In the genomic region with DNA sequence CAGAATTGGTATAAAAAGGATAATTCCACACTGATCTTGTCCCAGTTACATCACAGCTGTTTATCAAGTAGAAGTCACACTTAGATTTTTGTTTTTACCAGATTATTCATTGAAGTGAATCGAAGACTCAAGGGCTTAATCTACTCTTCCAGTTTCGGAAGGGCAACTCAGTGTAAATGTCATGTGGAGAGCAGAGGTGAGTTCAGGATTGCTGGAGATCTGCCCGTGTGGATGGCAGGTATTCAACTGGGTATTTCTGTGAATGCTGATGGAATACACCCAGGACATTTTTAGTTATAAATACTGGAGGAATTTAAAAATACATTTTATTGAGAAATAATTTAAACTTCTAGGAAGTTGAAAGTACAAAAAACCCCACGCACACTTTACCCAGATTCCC, we compare ENCODE assay signal across 21 cellular contexts.
"Had no signal": no experiment of that assay in that cellular context is flagged by ENCODE, and none has a peak within 500 bp of the region (broad histone marks: within the 10 kb centered on the region; RNA-seq: fewer than 3 reads in every experiment).

No MANE protein-coding gene starts in this region.

- ATAC-seq: heart left ventricle; left colon; natural killer cell treated with Interleukin-12 subunit alpha and Interleukin-12 subunit beta and Interleukin-15 and Interleukin-18, amount 100 ng/mL, for 72 hours; sciatic nerve had no signal

- H3K9me3 Mint-ChIP-seq: natural killer cell treated with Interleukin-12 subunit alpha and Interleukin-12 subunit beta and Interleukin-15 and Interleukin-18, amount 100 ng/mL, for 72 hours; neural progenitor cell had no signal

- H3K27me3 Mint-ChIP-seq: natural killer cell treated with Interleukin-12 subunit alpha and Interleukin-12 subunit beta and Interleukin-15 and Interleukin-18, amount 100 ng/mL, for 72 hours had no signal

- H3K27ac Mint-ChIP-seq: natural killer cell treated with Interleukin-12 subunit alpha and Interleukin-12 subunit beta and Interleukin-15 and Interleukin-18, amount 100 ng/mL, for 72 hours; neural progenitor cell had no signal

- H3K4me1 ChIP-seq: parathyroid adenoma, prostate gland, spleen, transverse colon had no signal

- H3K4me3 ChIP-seq: dorsolateral prefrontal cortex, heart left ventricle, neural progenitor cell, prostate gland, spleen, stomach, thoracic aorta, transverse colon had no signal

- H3K36me3 ChIP-seq: neural progenitor cell, prostate gland had no signal

- H3K4me3 Mint-ChIP-seq: natural killer cell treated with Interleukin-12 subunit alpha and Interleukin-12 subunit beta and Interleukin-15 and Interleukin-18, amount 100 ng/mL, for 72 hours; neural progenitor cell had no signal

- H3K9me3 ChIP-seq: heart left ventricle, prostate gland, spleen, stomach, thoracic aorta, transverse colon had no signal

- H3K27me3 ChIP-seq: dorsolateral prefrontal cortex, heart left ventricle, neural progenitor cell, spleen, stomach, transverse colon had no signal

- DNase-seq: cortex of kidney; dorsolateral prefrontal cortex; effector CD8-positive, alpha-beta T cell; foreskin melanocyte; heart left ventricle; hippocampal formation; left colon; occipital lobe; spleen; stimulated activated CD4-positive, alpha-beta T cell treated with anti-CD3 and anti-CD28 coated beads, Interleukin-2, amount 100 ng/mL, for 24 hours; stimulated activated CD4-positive, alpha-beta T cell treated with anti-CD3 and anti-CD28 coated beads, Interleukin-4, amount 100 ng/mL, for 4 hours; stimulated activated naive CD4-positive, alpha-beta T cell; stomach; substantia nigra; transverse colon had no signal

- H3K27ac ChIP-seq: heart left ventricle, neural progenitor cell, parathyroid adenoma, prostate gland, spleen, stomach, thoracic aorta, transverse colon had no signal

- H3K36me3 Mint-ChIP-seq: natural killer cell treated with Interleukin-12 subunit alpha and Interleukin-12 subunit beta and Interleukin-15 and Interleukin-18, amount 100 ng/mL, for 72 hours had no signal
